In the genomic region with DNA sequence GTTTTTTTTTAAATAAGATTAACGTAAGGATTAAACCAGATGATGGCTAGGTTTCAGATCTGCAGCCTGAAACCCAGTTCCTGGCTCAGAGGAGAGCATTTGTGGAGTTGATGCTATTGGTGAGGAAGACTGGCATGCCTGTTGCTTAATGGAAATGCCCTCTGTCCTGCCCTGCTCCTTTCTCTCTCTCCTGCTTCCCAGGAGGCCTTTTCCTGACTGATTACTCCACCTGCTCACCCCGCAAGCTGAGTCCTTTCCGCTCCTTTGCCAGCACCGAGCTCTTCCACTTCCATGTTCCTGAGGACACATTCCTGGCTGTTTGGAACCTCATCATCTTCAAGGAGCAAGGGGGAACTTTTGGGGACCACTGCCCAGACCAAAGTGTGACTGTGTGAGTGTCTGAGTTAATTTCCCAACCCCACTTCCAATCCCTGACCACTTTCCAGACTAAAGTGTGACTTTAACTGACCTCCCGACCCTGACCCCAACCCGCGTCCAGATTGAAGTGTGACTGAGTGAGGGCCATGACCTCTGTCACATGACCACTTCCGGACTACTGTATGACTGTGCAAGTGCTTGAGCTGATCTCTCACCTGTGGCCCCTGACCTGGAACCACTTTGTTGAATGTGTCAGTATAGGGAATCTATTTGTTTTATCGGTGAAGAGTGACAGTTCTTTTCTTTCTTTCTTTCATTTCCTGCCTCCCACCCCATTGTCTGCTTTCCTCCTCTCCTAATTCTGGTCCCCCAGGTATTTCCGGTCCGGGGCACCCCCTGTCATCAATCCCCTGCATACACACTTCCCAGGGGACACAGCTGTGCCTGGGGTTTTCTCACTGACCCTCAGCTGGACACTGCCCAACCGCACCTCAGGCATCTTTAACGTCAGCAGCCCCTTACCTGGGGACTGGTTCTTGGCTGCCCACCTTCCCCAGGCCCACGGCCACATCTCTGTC, we compare ENCODE assay signal across 17 cellular contexts. TPM values are rescaled to one million over a fixed set of nuclear protein-coding genes. Genes with fewer than 3 reads are reported as not detected.
DNase-seq lines count a peak whose midpoint lies in the region; ATAC-seq, FAIRE-seq and TF ChIP-seq lines count a peak whose summit lies in the region.
"Had no signal": no experiment of that assay in that cellular context is flagged by ENCODE, and none has a peak within 500 bp of the region (broad histone marks: within the 10 kb centered on the region; RNA-seq: fewer than 3 reads in every experiment).

No MANE protein-coding gene starts in this region.

- 55% methylated on average over 11 of the region's 14 CpGs for WGBS in K562 (ENCODE audit: insufficient coverage, low coverage, missing lambda C conversion rate)
- 77 to 85% methylated on average over 13 to 14 of the region's 14 CpGs for WGBS in upper lobe of left lung, 2 donors
- WGBS in smooth muscle cell (ENCODE audit: low lambda C conversion rate): 95% methylated on average over 14 of the region's 14 CpGs

- intact Hi-C loops in activated CD4-positive, alpha-beta T cell treated with anti-CD3 and anti-CD28 coated beads for 36 hours (cut with DNase I, micrococcal nuclease): no loop called here
- intact Hi-C loops in K562 (cut with micrococcal nuclease): no loop called here

- no peaks in the 10 kb centered on the region for H3K79me2 ChIP-seq in K562 (ENCODE audit: control insufficient read depth, insufficient read depth, low read length)
- peaks cover 9% of the 10 kb centered on the region for H3K79me2 ChIP-seq in smooth muscle cell (ENCODE audit: low read depth)

- peak overlapping the region; percentile 11 for H3K27ac Mint-ChIP-seq in activated CD4-positive, alpha-beta T cell treated with anti-CD3 and anti-CD28 coated beads for 36 hours
- H3K27ac Mint-ChIP-seq in naive B cell: peak overlapping the region in 4 of 6 donors; percentile 55 to 89 (median 82)
- no peak overlapping the region for H3K27ac Mint-ChIP-seq in activated CD4-positive, alpha-beta memory T cell treated with anti-CD3 and anti-CD28 coated beads, Interleukin-2, amount 10 ng/mL, durations not matched to agents 7 days and 5 days
- H3K27ac Mint-ChIP-seq: activated naive CD8-positive, alpha-beta T cell treated with anti-CD3 and anti-CD28 coated beads, Interleukin-2, amount 10 ng/mL, durations not matched to agents 7 days and 5 days had no signal

- TF ChIP-seq POLR2A in K562 (conservative IDR thresholded peaks at IDR 0.05) (no peak), upper lobe of left lung (IDR thresholded peaks at IDR 0.05) (no peak)

- no peaks in the 10 kb centered on the region for H3F3A ChIP-seq in smooth muscle cell (ENCODE audit: low read depth)

- BruUV-seq in K562 (replicated peaks; lab: Mats Ljungman, UMichigan): no TSS peak

- H3K36me3 ChIP-seq in K562 (ENCODE audit: control insufficient read depth, insufficient read depth, low read length): no peaks in the 10 kb centered on the region
- no peaks in the 10 kb centered on the region for H3K36me3 ChIP-seq in upper lobe of left lung
- no peaks in the 10 kb centered on the region for H3K36me3 ChIP-seq in smooth muscle cell (ENCODE audit: low read depth)
- H3K36me3 ChIP-seq: HAP-1, uterus had no signal

- H3K4me1 Mint-ChIP-seq in activated CD4-positive, alpha-beta T cell treated with anti-CD3 and anti-CD28 coated beads for 36 hours: peaks cover 6% of the 10 kb centered on the region
- peaks cover 53 to 58% (median 57%) of the 10 kb centered on the region in 3 donors for H3K4me1 Mint-ChIP-seq in naive B cell
- H3K4me1 Mint-ChIP-seq in activated CD4-positive, alpha-beta memory T cell treated with anti-CD3 and anti-CD28 coated beads, Interleukin-2, amount 10 ng/mL, durations not matched to agents 7 days and 5 days: peaks cover 7% of the 10 kb centered on the region

- TF ChIP-seq EP300 in K562 (IDR thresholded peaks at IDR 0.05; ENCODE audit: low read length) (no peak), upper lobe of left lung (IDR thresholded peaks at IDR 0.05) (no peak)

- no peak for ATAC-seq in activated CD4-positive, alpha-beta T cell treated with anti-CD3 and anti-CD28 coated beads for 36 hours
- peak; percentile 68 for ATAC-seq in K562
- no peak for ATAC-seq in naive B cell (ENCODE audit: low read depth in 2 of 2)
- ATAC-seq in upper lobe of left lung (ENCODE audit: low FRiP score in 2 of 2): no peak

- in situ Hi-C loops in K562 (cut with MboI): no loop called here

- H3K4me1 ChIP-seq in K562 (replicated peaks in 1 of 2; ENCODE audit: control insufficient read depth in 2 of 2, insufficient read depth in 2 of 2, low read length in 2 of 2): peaks cover 7 to 10% of the 10 kb centered on the region in 2 experiments; a peak in 4 of 5 replicates
- peaks cover 35 to 51% (median 43%) of the 10 kb centered on the region in 4 donors for H3K4me1 ChIP-seq in upper lobe of left lung
- peaks cover 8% of the 10 kb centered on the region for H3K4me1 ChIP-seq in smooth muscle cell (ENCODE audit: low read depth)
- H3K4me1 ChIP-seq: HAP-1, uterus had no signal

- H3K36me3 Mint-ChIP-seq in activated CD4-positive, alpha-beta T cell treated with anti-CD3 and anti-CD28 coated beads for 36 hours (ENCODE audit: low read depth): no peaks in the 10 kb centered on the region
- H3K36me3 Mint-ChIP-seq in naive B cell: no peaks in the 10 kb centered on the region
- no peaks in the 10 kb centered on the region for H3K36me3 Mint-ChIP-seq in activated CD4-positive, alpha-beta memory T cell treated with anti-CD3 and anti-CD28 coated beads, Interleukin-2, amount 10 ng/mL, durations not matched to agents 7 days and 5 days (ENCODE audit: low read depth)
- H3K36me3 Mint-ChIP-seq: activated naive CD8-positive, alpha-beta T cell treated with anti-CD3 and anti-CD28 coated beads, Interleukin-2, amount 10 ng/mL, durations not matched to agents 7 days and 5 days had no signal

- H3K9ac ChIP-seq in K562 (ENCODE audit: insufficient read depth in 1 of 2, low read depth in 2 of 2, low read length in 2 of 2): peak overlapping the region in 1 of 2 experiments; percentile 52; a peak in 1 of 4 replicates
- H3K9ac ChIP-seq in smooth muscle cell (ENCODE audit: low read depth): no peak overlapping the region

- no peak for DNase-seq in activated CD4-positive, alpha-beta T cell treated with anti-CD3 and anti-CD28 coated beads for 36 hours
- no peak for DNase-seq in activated CD4-positive, alpha-beta T cell treated with anti-CD3 and anti-CD28 coated beads, Interleukin-2, amount 50 U/mL, for 4 hours
- DNase-seq in K562 (ENCODE audit: extremely low read depth in 1 of 4, low spot score in 3 of 4): peak in 2 of 4 experiments; percentile 13 to 28
- DNase-seq in naive B cell: no peak
- DNase-seq in upper lobe of left lung: no peak
- DNase-seq in effector CD4-positive, alpha-beta T cell: no peak
- DNase-seq in smooth muscle cell (lab: John Stamatoyannopoulos, UW; ENCODE audit: unreplicated experiment): no peak
- no peak for DNase-seq in activated CD4-positive, alpha-beta memory T cell treated with anti-CD3 and anti-CD28 coated beads, Interleukin-2, amount 10 ng/mL, durations not matched to agents 7 days and 5 days
- DNase-seq: activated naive CD8-positive, alpha-beta T cell treated with anti-CD3 and anti-CD28 coated beads, Interleukin-2, amount 10 ng/mL, durations not matched to agents 7 days and 5 days; activated T-cell treated with anti-CD3 and anti-CD28 coated beads, Interleukin-2, amount 50 U/mL, for 1 hour; Caco-2; NCI-H187 treated with DMSO at 0.1 percent for 48 hours; stimulated activated CD4-positive, alpha-beta T cell treated with anti-CD3 and anti-CD28 coated beads, Interleukin-1b, Interleukin-23, amount 100 ng/mL, for 48 hours; uterus had no signal

- H2AFZ ChIP-seq in K562 (ENCODE audit: low read depth, low read length) (no peak overlapping the region), smooth muscle cell (ENCODE audit: low read depth) (no peak overlapping the region)

- no peak overlapping the region for H3K4me3 Mint-ChIP-seq in activated CD4-positive, alpha-beta T cell treated with anti-CD3 and anti-CD28 coated beads for 36 hours
- H3K4me3 Mint-ChIP-seq in naive B cell: peak overlapping the region in 7 of 8 donors; percentile 3 to 75 (median 41)
- no peak overlapping the region for H3K4me3 Mint-ChIP-seq in activated CD4-positive, alpha-beta memory T cell treated with anti-CD3 and anti-CD28 coated beads, Interleukin-2, amount 10 ng/mL, durations not matched to agents 7 days and 5 days
- H3K4me3 Mint-ChIP-seq: activated naive CD8-positive, alpha-beta T cell treated with anti-CD3 and anti-CD28 coated beads, Interleukin-2, amount 10 ng/mL, durations not matched to agents 7 days and 5 days had no signal

- no peaks in the 10 kb centered on the region for H3K9me3 ChIP-seq in K562 (replicated peaks; ENCODE audit: control insufficient read depth, insufficient read depth, low read depth, low read length)
- no peaks in the 10 kb centered on the region for H3K9me3 ChIP-seq in upper lobe of left lung
- H3K9me3 ChIP-seq in smooth muscle cell (replicated peaks; ENCODE audit: low read depth): no peaks in the 10 kb centered on the region
- H3K9me3 ChIP-seq: Caco-2, HAP-1, heart left ventricle, uterus had no signal

- H3K27me3 ChIP-seq in K562 (ENCODE audit: control insufficient read depth in 2 of 2, insufficient read depth in 2 of 2, low read length in 2 of 2) (peaks cover 0 to 8% of the 10 kb centered on the region in 2 experiments; a peak in 2 of 5 replicates), upper lobe of left lung (no peaks in the 10 kb centered on the region), smooth muscle cell (ENCODE audit: low read depth) (no peaks in the 10 kb centered on the region)
- H3K27me3 ChIP-seq: uterus had no signal

- no peaks in the 10 kb centered on the region for H3K27me3 Mint-ChIP-seq in activated CD4-positive, alpha-beta T cell treated with anti-CD3 and anti-CD28 coated beads for 36 hours
- no peaks in the 10 kb centered on the region for H3K27me3 Mint-ChIP-seq in naive B cell
- H3K27me3 Mint-ChIP-seq in activated CD4-positive, alpha-beta memory T cell treated with anti-CD3 and anti-CD28 coated beads, Interleukin-2, amount 10 ng/mL, durations not matched to agents 7 days and 5 days: no peaks in the 10 kb centered on the region

- H3K4me2 ChIP-seq in K562 (ENCODE audit: insufficient read depth, low read length): no peak overlapping the region
- no peak overlapping the region for H3K4me2 ChIP-seq in smooth muscle cell

- H3K9me1 ChIP-seq in K562 (ENCODE audit: control insufficient read depth, insufficient read depth, low read length): no peaks in the 10 kb centered on the region

- POLR2A ChIA-PET in activated CD4-positive, alpha-beta T cell treated with anti-CD3 and anti-CD28 coated beads for 36 hours (lab: Charles Lee): no interaction called here
- POLR2A ChIA-PET in K562 (lab: Yijun Ruan, JAX): no interaction called here
- POLR2A ChIA-PET in activated CD4-positive, alpha-beta memory T cell treated with anti-CD3 and anti-CD28 coated beads, Interleukin-2, amount 10 ng/mL, durations not matched to agents 7 days and 5 days (lab: Charles Lee): no interaction called here

- CTCF ChIA-PET in activated CD4-positive, alpha-beta T cell treated with anti-CD3 and anti-CD28 coated beads for 36 hours (lab: Charles Lee): interaction anchor here (0.6 to 3.7 kb wide), 10 partner anchors 8 to 722 kb away, joined by 3 to 23 read pairs (median 4); partner anchors contain the start of genes HINT2 and SPAG8
- CTCF ChIA-PET in K562 (lab: Yijun Ruan, JAX; ENCODE audit: low intra/inter-chr PET ratio): no interaction called here
- CTCF ChIA-PET in activated CD4-positive, alpha-beta memory T cell treated with anti-CD3 and anti-CD28 coated beads, Interleukin-2, amount 10 ng/mL, durations not matched to agents 7 days and 5 days (lab: Charles Lee): interaction anchor here (0.6 to 3.8 kb wide), 15 partner anchors 8 to 281 kb away, joined by 3 to 29 read pairs (median 3); partner anchors contain the start of genes HINT2 and SPAG8

- TF ChIP-seq RAD21 in K562 (CRISPR knock-in tag; conservative IDR thresholded peaks at IDR 0.05 in 1 of 2, IDR thresholded peaks at IDR 0.05 in 1 of 2): no peak

- H4K20me1 ChIP-seq in K562 (replicated peaks; ENCODE audit: control insufficient read depth, insufficient read depth, low read length): no peaks in the 10 kb centered on the region
- no peaks in the 10 kb centered on the region for H4K20me1 ChIP-seq in smooth muscle cell (ENCODE audit: low read depth)

- no peaks in the 10 kb centered on the region for H3K9me3 Mint-ChIP-seq in activated CD4-positive, alpha-beta T cell treated with anti-CD3 and anti-CD28 coated beads for 36 hours (ENCODE audit: low read depth)
- no peaks in the 10 kb centered on the region for H3K9me3 Mint-ChIP-seq in naive B cell
- H3K9me3 Mint-ChIP-seq in activated CD4-positive, alpha-beta memory T cell treated with anti-CD3 and anti-CD28 coated beads, Interleukin-2, amount 10 ng/mL, durations not matched to agents 7 days and 5 days: no peaks in the 10 kb centered on the region
- H3K9me3 Mint-ChIP-seq: activated naive CD8-positive, alpha-beta T cell treated with anti-CD3 and anti-CD28 coated beads, Interleukin-2, amount 10 ng/mL, durations not matched to agents 7 days and 5 days had no signal

- H3K27ac ChIP-seq in K562 (ENCODE audit: extremely low read depth, low read depth, low read length) (no peak overlapping the region), upper lobe of left lung (peak overlapping the region; percentile 43 to 60 (median 51)), smooth muscle cell (ENCODE audit: low read depth) (no peak overlapping the region)
- H3K27ac ChIP-seq: uterus had no signal

- H3K4me3 ChIP-seq in K562: no peak overlapping the region
- H3K4me3 ChIP-seq in upper lobe of left lung: no peak overlapping the region
- no peak overlapping the region for H3K4me3 ChIP-seq in smooth muscle cell
- H3K4me3 ChIP-seq: HAP-1, heart left ventricle, uterus had no signal

- TF ChIP-seq CTCF in K562 (IDR thresholded peaks at IDR 0.05 in 2 of 3, conservative IDR thresholded peaks at IDR 0.05 in 1 of 3; ENCODE audit: insufficient read depth in 2 of 3, low read depth in 1 of 3, low read length in 3 of 3) (no peak), upper lobe of left lung (IDR thresholded peaks at IDR 0.05) (no peak), smooth muscle cell (IDR thresholded peaks at IDR 0.05; ENCODE audit: borderline replicate concordance, insufficient read depth, poor library complexity, severe bottlenecking) (no peak)

- FAIRE-seq in K562 (lab: Jason Lieb, UNC): no peak

RNA-seq across cellular contexts. Expression of gene TMEM8B, which starts 5.5 kb away (rescaled TPM):
- total RNA-seq in activated CD4-positive, alpha-beta T cell treated with anti-CD3 and anti-CD28 coated beads for 36 hours: 1 to 10 TPM; 5.8 to 6.9 TPM
- 4.3 and 4.9 TPM in 2 replicates for total RNA-seq in K562 (2011; cell fraction: chromatin; rRNA removed; ENCODE audit: low replicate concordance)
- total RNA-seq in K562 (2011; cell fraction: nucleolus; rRNA removed): 3.8 TPM in 2 replicates
- total RNA-seq in K562 (2011; cell fraction: nucleoplasm; rRNA removed): 5.6 and 7.4 TPM in 2 replicates
- total RNA-seq in K562 (2014; rRNA removed): 0.57 and 1.1 TPM in 2 replicates
- total RNA-seq in K562 (2014; rRNA removed; fragmentation: Illumina TruSeq; extraction: Trizol): 0.11 and 0.19 TPM in 2 replicates
- 0.36 and 0.38 TPM in 2 replicates for total RNA-seq in K562 (2015; rRNA removed; fragmentation: Illumina TruSeq; extraction: Trizol)
- total RNA-seq in K562 (2021): 1.3 and 2.2 TPM in 2 replicates
- polyA plus RNA-seq in K562 (2011; rRNA removed): 1.2 and 3.6 TPM in 2 replicates
- polyA plus RNA-seq in K562 (2011; cell fraction: cytosol; rRNA removed): 3.2 and 3.7 TPM in 2 replicates
- 9.9 and 15.1 TPM in 2 replicates for polyA plus RNA-seq in K562 (2011; cell fraction: nucleus; rRNA removed)
- 1.8 and 6.2 TPM in 2 replicates for polyA plus RNA-seq in K562 (2012)
- polyA plus RNA-seq in K562 (2014; fragmentation: Illumina TruSeq; extraction: Trizol): 1.1 and 1.7 TPM in 2 replicates
- under 1 TPM; 0.01 to 0.06 TPM for polyA plus RNA-seq in K562 (2014; fragmentation: Nextera tagmentation; extraction: Ambion mirVana)
- polyA plus RNA-seq in K562 (2014; rRNA removed): 1.6 TPM in 2 replicates
- 0.56 and 1.6 TPM in 2 replicates for polyA minus RNA-seq in K562 (2011; rRNA and poly(A)+ RNA removed)
- 1.3 and 4.6 TPM in 2 replicates for polyA minus RNA-seq in K562 (2011; cell fraction: cytosol; rRNA and poly(A)+ RNA removed)
- polyA minus RNA-seq in K562 (2011; cell fraction: nucleus; rRNA and poly(A)+ RNA removed): 2.7 and 3.1 TPM in 2 replicates
- 1 to 10 TPM; 1.7 to 3.3 (median 2.3) TPM for polyA plus RNA-seq in naive B cell (ENCODE audit: low read depth in 6 of 6)
- 10 to 100 TPM in 3 of 6 donors, 1 to 10 TPM in 3; 6.5 to 21.0 (median 10.0) TPM for total RNA-seq in upper lobe of left lung
- 4.5 and 4.9 TPM in 2 replicates for total RNA-seq in smooth muscle cell
- polyA plus RNA-seq in smooth muscle cell: 12.4 and 18.7 TPM in 2 replicates
- 1 to 10 TPM; 3.1 to 3.2 TPM for total RNA-seq in activated CD4-positive, alpha-beta memory T cell treated with anti-CD3 and anti-CD28 coated beads, Interleukin-2, amount 10 ng/mL, durations not matched to agents 7 days and 5 days

RNA-seq across cellular contexts. Expression of gene FAM221B, which starts 6.0 kb away (rescaled TPM):
- not detected for total RNA-seq in activated CD4-positive, alpha-beta T cell treated with anti-CD3 and anti-CD28 coated beads for 36 hours
- not detected in 2 replicates for total RNA-seq in K562 (2011; cell fraction: chromatin; rRNA removed; ENCODE audit: low replicate concordance)
- not detected in 2 replicates for total RNA-seq in K562 (2011; cell fraction: nucleolus; rRNA removed)
- total RNA-seq in K562 (2011; cell fraction: nucleoplasm; rRNA removed): not detected in 2 replicates
- total RNA-seq in K562 (2014; rRNA removed) (not detected in 2 replicates), K562 (2014; rRNA removed; fragmentation: Illumina TruSeq; extraction: Trizol) (not detected in 2 replicates), K562 (2015; rRNA removed; fragmentation: Illumina TruSeq; extraction: Trizol) (not detected in 2 replicates), K562 (2021) (not detected in 2 replicates), upper lobe of left lung (under 1 TPM in 2 of 6 donors, not detected in 4; 0.10 to 0.15 TPM), smooth muscle cell (not detected in 2 replicates)
- polyA plus RNA-seq in K562 (2011; rRNA removed) (not detected in 2 replicates), K562 (2014; fragmentation: Illumina TruSeq; extraction: Trizol) (not detected in 2 replicates), K562 (2014; fragmentation: Nextera tagmentation; extraction: Ambion mirVana) (under 1 TPM in 1 of 2 experiments, not detected in 1; 0.01 TPM), K562 (2014; rRNA removed) (not detected in 2 replicates), naive B cell (ENCODE audit: low read depth in 6 of 6) (not detected), smooth muscle cell (not detected in 2 replicates)
- not detected in 2 replicates for polyA plus RNA-seq in K562 (2011; cell fraction: cytosol; rRNA removed)
- polyA plus RNA-seq in K562 (2011; cell fraction: nucleus; rRNA removed): not detected in 2 replicates
- 0.04 and 0.05 TPM in 2 replicates for polyA plus RNA-seq in K562 (2012)
- not detected in 2 replicates for polyA minus RNA-seq in K562 (2011; rRNA and poly(A)+ RNA removed)
- not detected in 2 replicates for polyA minus RNA-seq in K562 (2011; cell fraction: cytosol; rRNA and poly(A)+ RNA removed)
- not detected in 2 replicates for polyA minus RNA-seq in K562 (2011; cell fraction: nucleus; rRNA and poly(A)+ RNA removed)
- not detected for total RNA-seq in activated CD4-positive, alpha-beta memory T cell treated with anti-CD3 and anti-CD28 coated beads, Interleukin-2, amount 10 ng/mL, durations not matched to agents 7 days and 5 days
- total RNA-seq: activated naive CD8-positive, alpha-beta T cell treated with anti-CD3 and anti-CD28 coated beads, Interleukin-2, amount 10 ng/mL, durations not matched to agents 7 days and 5 days; Caco-2; cerebellum; heart left ventricle; uterus had no signal
- polyA plus RNA-seq: heart left ventricle had no signal

RNA-seq across cellular contexts. Expression of gene HINT2, which starts 19.7 kb away (rescaled TPM):
- total RNA-seq in activated CD4-positive, alpha-beta T cell treated with anti-CD3 and anti-CD28 coated beads for 36 hours: 10 to 100 TPM; 47.4 to 61.1 TPM
- 10.9 and 15.4 TPM in 2 replicates for total RNA-seq in K562 (2011; cell fraction: chromatin; rRNA removed; ENCODE audit: low replicate concordance)
- 13.8 and 15.5 TPM in 2 replicates for total RNA-seq in K562 (2011; cell fraction: nucleolus; rRNA removed)
- 11.7 and 11.9 TPM in 2 replicates for total RNA-seq in K562 (2011; cell fraction: nucleoplasm; rRNA removed)
- total RNA-seq in K562 (2014; rRNA removed) (39.5 and 65.1 TPM in 2 replicates), K562 (2014; rRNA removed; fragmentation: Illumina TruSeq; extraction: Trizol) (27.9 and 30.3 TPM in 2 replicates), K562 (2015; rRNA removed; fragmentation: Illumina TruSeq; extraction: Trizol) (23.6 and 23.7 TPM in 2 replicates), K562 (2021) (34.2 and 40.5 TPM in 2 replicates), upper lobe of left lung (10 to 100 TPM; 15.7 to 57.9 (median 42.2) TPM), smooth muscle cell (7.7 and 20.4 TPM in 2 replicates)
- polyA plus RNA-seq in K562 (2011; rRNA removed) (27.2 and 33.7 TPM in 2 replicates), K562 (2014; fragmentation: Illumina TruSeq; extraction: Trizol) (33.2 and 35.0 TPM in 2 replicates), K562 (2014; fragmentation: Nextera tagmentation; extraction: Ambion mirVana) (1 to 10 TPM; 5.6 to 6.2 TPM), K562 (2014; rRNA removed) (44.1 and 49.9 TPM in 2 replicates), naive B cell (ENCODE audit: low read depth in 6 of 6) (100 to 1,000 TPM in 1 of 6 donors, 10 to 100 TPM in 5; 69.4 to 109 (median 79.0) TPM), smooth muscle cell (66.7 and 67.8 TPM in 2 replicates)
- 32.2 and 41.0 TPM in 2 replicates for polyA plus RNA-seq in K562 (2011; cell fraction: cytosol; rRNA removed)
- 45.7 and 50.8 TPM in 2 replicates for polyA plus RNA-seq in K562 (2011; cell fraction: nucleus; rRNA removed)
- polyA plus RNA-seq in K562 (2012): 37.4 and 63.1 TPM in 2 replicates
- 6.1 and 8.5 TPM in 2 replicates for polyA minus RNA-seq in K562 (2011; rRNA and poly(A)+ RNA removed)
- 4.5 and 6.4 TPM in 2 replicates for polyA minus RNA-seq in K562 (2011; cell fraction: cytosol; rRNA and poly(A)+ RNA removed)
- 9.2 and 17.2 TPM in 2 replicates for polyA minus RNA-seq in K562 (2011; cell fraction: nucleus; rRNA and poly(A)+ RNA removed)
- 10 to 100 TPM; 77.8 to 79.2 TPM for total RNA-seq in activated CD4-positive, alpha-beta memory T cell treated with anti-CD3 and anti-CD28 coated beads, Interleukin-2, amount 10 ng/mL, durations not matched to agents 7 days and 5 days

RNA-seq across cellular contexts. Expression of gene SPAG8, which starts 22.5 kb away (rescaled TPM):
- total RNA-seq in activated CD4-positive, alpha-beta T cell treated with anti-CD3 and anti-CD28 coated beads for 36 hours: 1 to 10 TPM in 1 of 2 experiments, under 1 TPM in 1; 0.85 to 1.7 TPM
- 1.9 and 2.2 TPM in 2 replicates for total RNA-seq in K562 (2011; cell fraction: chromatin; rRNA removed; ENCODE audit: low replicate concordance)
- 0.66 and 1.2 TPM in 2 replicates for total RNA-seq in K562 (2011; cell fraction: nucleolus; rRNA removed)
- total RNA-seq in K562 (2011; cell fraction: nucleoplasm; rRNA removed): 1.2 and 1.6 TPM in 2 replicates
- total RNA-seq in K562 (2014; rRNA removed) (0.14 and 0.53 TPM in 2 replicates), K562 (2014; rRNA removed; fragmentation: Illumina TruSeq; extraction: Trizol) (0.18 and 0.67 TPM in 2 replicates), K562 (2015; rRNA removed; fragmentation: Illumina TruSeq; extraction: Trizol) (0.30 and 0.47 TPM in 2 replicates), K562 (2021) (0.36 and 0.40 TPM in 2 replicates), upper lobe of left lung (10 to 100 TPM in 3 of 6 donors, 1 to 10 TPM in 3; 2.5 to 43.0 (median 13.3) TPM), smooth muscle cell (0.85 TPM in 1 of 2 replicates, not detected in the other)
- polyA plus RNA-seq in K562 (2011; rRNA removed) (0.21 and 0.27 TPM in 2 replicates), K562 (2014; fragmentation: Illumina TruSeq; extraction: Trizol) (0.22 and 0.36 TPM in 2 replicates), K562 (2014; fragmentation: Nextera tagmentation; extraction: Ambion mirVana) (under 1 TPM; 0.03 to 0.46 TPM), K562 (2014; rRNA removed) (0.17 and 0.40 TPM in 2 replicates), naive B cell (ENCODE audit: low read depth in 6 of 6) (1 to 10 TPM in 5 of 6 donors, not detected in 1; 1.2 to 1.7 (median 1.5) TPM), smooth muscle cell (0.44 and 1.2 TPM in 2 replicates)
- polyA plus RNA-seq in K562 (2011; cell fraction: cytosol; rRNA removed): 0.18 TPM in 1 of 2 replicates, not detected in the other
- 2.3 and 2.6 TPM in 2 replicates for polyA plus RNA-seq in K562 (2011; cell fraction: nucleus; rRNA removed)
- polyA plus RNA-seq in K562 (2012): 0.39 and 0.69 TPM in 2 replicates
- polyA minus RNA-seq in K562 (2011; rRNA and poly(A)+ RNA removed): 0.15 and 0.39 TPM in 2 replicates
- polyA minus RNA-seq in K562 (2011; cell fraction: cytosol; rRNA and poly(A)+ RNA removed): not detected in 2 replicates
- polyA minus RNA-seq in K562 (2011; cell fraction: nucleus; rRNA and poly(A)+ RNA removed): 0.54 and 1.4 TPM in 2 replicates
- 1 to 10 TPM; 2.0 to 2.2 TPM for total RNA-seq in activated CD4-positive, alpha-beta memory T cell treated with anti-CD3 and anti-CD28 coated beads, Interleukin-2, amount 10 ng/mL, durations not matched to agents 7 days and 5 days

RNA-seq across cellular contexts. Expression of gene OR13J1, which starts 35.7 kb away (rescaled TPM):
- not detected for total RNA-seq in activated CD4-positive, alpha-beta T cell treated with anti-CD3 and anti-CD28 coated beads for 36 hours
- total RNA-seq in K562 (2011; cell fraction: chromatin; rRNA removed; ENCODE audit: low replicate concordance): not detected in 2 replicates
- not detected in 2 replicates for total RNA-seq in K562 (2011; cell fraction: nucleolus; rRNA removed)
- not detected in 2 replicates for total RNA-seq in K562 (2011; cell fraction: nucleoplasm; rRNA removed)
- total RNA-seq in K562 (2014; rRNA removed) (not detected in 2 replicates), K562 (2014; rRNA removed; fragmentation: Illumina TruSeq; extraction: Trizol) (not detected in 2 replicates), K562 (2015; rRNA removed; fragmentation: Illumina TruSeq; extraction: Trizol) (not detected in 2 replicates), K562 (2021) (not detected in 2 replicates), upper lobe of left lung (not detected), smooth muscle cell (not detected in 2 replicates)
- polyA plus RNA-seq in K562 (2011; rRNA removed) (not detected in 2 replicates), K562 (2014; fragmentation: Illumina TruSeq; extraction: Trizol) (not detected in 2 replicates), K562 (2014; fragmentation: Nextera tagmentation; extraction: Ambion mirVana) (not detected), K562 (2014; rRNA removed) (not detected in 2 replicates), naive B cell (ENCODE audit: low read depth in 6 of 6) (not detected), smooth muscle cell (not detected in 2 replicates)
- polyA plus RNA-seq in K562 (2011; cell fraction: cytosol; rRNA removed): not detected in 2 replicates
- polyA plus RNA-seq in K562 (2011; cell fraction: nucleus; rRNA removed): not detected in 2 replicates
- polyA plus RNA-seq in K562 (2012): not detected in 2 replicates
- polyA minus RNA-seq in K562 (2011; rRNA and poly(A)+ RNA removed): not detected in 2 replicates
- polyA minus RNA-seq in K562 (2011; cell fraction: cytosol; rRNA and poly(A)+ RNA removed): not detected in 2 replicates
- not detected in 2 replicates for polyA minus RNA-seq in K562 (2011; cell fraction: nucleus; rRNA and poly(A)+ RNA removed)
- total RNA-seq in activated CD4-positive, alpha-beta memory T cell treated with anti-CD3 and anti-CD28 coated beads, Interleukin-2, amount 10 ng/mL, durations not matched to agents 7 days and 5 days: not detected
- total RNA-seq: activated naive CD8-positive, alpha-beta T cell treated with anti-CD3 and anti-CD28 coated beads, Interleukin-2, amount 10 ng/mL, durations not matched to agents 7 days and 5 days; Caco-2; cerebellum; heart left ventricle; uterus had no signal
- polyA plus RNA-seq: heart left ventricle had no signal

Comparison
In these comparisons a context has a peak if more than half of its experiments do, and no peak if none do; other contexts are left out.
1. H3K4me3 Mint-ChIP-seq: peak in naive B cell (7 of 8); none in activated CD4-positive, alpha-beta T cell treated with anti-CD3 and anti-CD28 coated beads for 36 hours (single experiment) and activated CD4-positive, alpha-beta memory T cell treated with anti-CD3 and anti-CD28 coated beads, Interleukin-2, amount 10 ng/mL, durations not matched to agents 7 days and 5 days (single experiment).
2. H3K27ac ChIP-seq: peak in upper lobe of left lung (4 of 4); none in K562 (single experiment) and smooth muscle cell (single experiment).